ENCODE assay signal across 8 cellular contexts in genomic region chr1:175191654-175192053, GRCh38. TPM values are rescaled to one million over a fixed set of nuclear protein-coding genes. Genes with fewer than 3 reads are reported as not detected.
DNase-seq lines count a peak whose midpoint lies in the region; ATAC-seq and TF ChIP-seq lines count a peak whose summit lies in the region.

No MANE protein-coding gene starts in this region.

- POLR2A ChIA-PET in CD4-positive, alpha-beta T cell (lab: Charles Lee): interaction anchor here (0.6 to 7.2 kb wide), 13 partner anchors 9 to 725 kb away, joined by 3 to 98 read pairs (median 5); partner anchors contain the start of genes CACYBP and MRPS14
- POLR2A ChIA-PET in PC-3 (lab: Charles Lee; ENCODE audit: unreplicated experiment): interaction anchor here (0.6 to 1.0 kb wide), 4 partner anchors 22 to 168 kb away, joined by 3 to 7 read pairs (median 4); partner anchors contain the start of gene MRPS14
- POLR2A ChIA-PET in naive thymus-derived CD4-positive, alpha-beta T cell (lab: Charles Lee): interaction anchor here (0.8 to 5.4 kb wide), 7 partner anchors 9 to 225 kb away, joined by 3 to 42 read pairs (median 5); partner anchors contain the start of gene CACYBP

- H3K4me2 ChIP-seq in PC-3 (ENCODE audit: low read length): peak overlapping the region; percentile 74

- peak overlapping the region; percentile 89 for H3K9ac ChIP-seq in PC-3 (ENCODE audit: low read length)
- peak overlapping the region; percentile 48 for H3K9ac ChIP-seq in endodermal cell (ENCODE audit: extremely low read depth, low read length, poor library complexity, severe bottlenecking)

- peak overlapping the region; percentile 78 for H3K4me3 ChIP-seq in PC-3 (ENCODE audit: low read length)
- H3K4me3 ChIP-seq in endodermal cell (ENCODE audit: low read length): peak overlapping the region; percentile 94
- H3K4me3 ChIP-seq in naive thymus-derived CD4-positive, alpha-beta T cell (ENCODE audit: low read length): peak overlapping the region; percentile 90

- CTCF ChIA-PET in CD4-positive, alpha-beta T cell (lab: Charles Lee): interaction anchor here (0.7 to 1.0 kb wide), 2 partner anchors 11 to 40 kb away, joined by 3 to 4 read pairs; no protein-coding TSS in a partner anchor
- CTCF ChIA-PET in PC-3 (lab: Charles Lee): interaction anchor here (0.7 kb wide), 1 partner anchor 13 kb away, joined by 3 read pairs; no protein-coding TSS in a partner anchor
- CTCF ChIA-PET in naive thymus-derived CD4-positive, alpha-beta T cell (lab: Charles Lee): interaction anchor here (0.6 to 1.8 kb wide), 8 partner anchors 9 to 162 kb away, joined by 3 to 12 read pairs (median 4); no protein-coding TSS in a partner anchor

- H3F3A ChIP-seq in PC-3 (ENCODE audit: low read length, unreplicated experiment): peaks cover 4% of the 10 kb centered on the region

- peaks cover 29% of the 10 kb centered on the region for H3K36me3 Mint-ChIP-seq in CD4-positive, alpha-beta T cell (ENCODE audit: low read depth)
- no peaks in the 10 kb centered on the region for H3K36me3 Mint-ChIP-seq in endodermal cell (ENCODE audit: low read depth)
- H3K36me3 Mint-ChIP-seq in naive thymus-derived CD4-positive, alpha-beta T cell: peaks cover 4 to 47% (median 10%) of the 10 kb centered on the region in 5 donors

- H3K4me1 Mint-ChIP-seq in CD4-positive, alpha-beta T cell (ENCODE audit: low read depth): peaks cover 61% of the 10 kb centered on the region
- H3K4me1 Mint-ChIP-seq in endodermal cell: peaks cover 19% of the 10 kb centered on the region
- peaks cover 46 to 70% (median 58%) of the 10 kb centered on the region in 7 donors for H3K4me1 Mint-ChIP-seq in naive thymus-derived CD4-positive, alpha-beta T cell

- peaks cover 14% of the 10 kb centered on the region; the same call in 1 of the 2 replicates for H4K20me1 ChIP-seq in PC-3 (ENCODE audit: low read length)

- H3K79me2 ChIP-seq in PC-3 (ENCODE audit: low read length): peaks cover 20% of the 10 kb centered on the region

- no peaks in the 10 kb centered on the region for H3K9me3 ChIP-seq in CD4-positive, alpha-beta T cell (ENCODE audit: control insufficient read depth, low read length)
- H3K9me3 ChIP-seq in PC-3 (ENCODE audit: low read length) (no peaks in the 10 kb centered on the region), endodermal cell (ENCODE audit: control insufficient read depth, low read length) (no peaks in the 10 kb centered on the region)
- no peaks in the 10 kb centered on the region for H3K9me3 ChIP-seq in naive thymus-derived CD4-positive, alpha-beta T cell (ENCODE audit: control insufficient read depth in 2 of 3, low read length in 3 of 3)

- ATAC-seq in CD4-positive, alpha-beta T cell (ENCODE audit: poor library complexity): peak; percentile 47
- ATAC-seq in GM21619 (IDR thresholded peaks at IDR 0.05; ENCODE audit: unreplicated experiment) (peak; percentile 25), PC-3 (no peak)
- ATAC-seq in naive thymus-derived CD4-positive, alpha-beta T cell: peak; percentile 52

- peak overlapping the region; percentile 97 for H3K27ac Mint-ChIP-seq in CD4-positive, alpha-beta T cell
- H3K27ac Mint-ChIP-seq in endodermal cell: no peak overlapping the region
- peak overlapping the region; percentile 73 to 97 (median 92) for H3K27ac Mint-ChIP-seq in naive thymus-derived CD4-positive, alpha-beta T cell

- peak overlapping the region; percentile 60 for H3K27ac ChIP-seq in CD4-positive, alpha-beta T cell (ENCODE audit: low read depth, low read length)
- H3K27ac ChIP-seq in PC-3 (ENCODE audit: low read length) (peak overlapping the region; percentile 94; the same call in 1 of the 2 replicates), endodermal cell (ENCODE audit: low read depth, low read length) (no peak overlapping the region)
- H3K27ac ChIP-seq in naive thymus-derived CD4-positive, alpha-beta T cell (ENCODE audit: low read depth, low read length): peak overlapping the region; percentile 80

- no TSS peak for BruUV-seq in PC-3 (replicated peaks; lab: Mats Ljungman, UMichigan)

- H3K27me3 ChIP-seq in CD4-positive, alpha-beta T cell (ENCODE audit: control insufficient read depth, insufficient read depth, low read length): no peaks in the 10 kb centered on the region
- H3K27me3 ChIP-seq in PC-3 (ENCODE audit: low read length) (no peaks in the 10 kb centered on the region), endodermal cell (ENCODE audit: control insufficient read depth, insufficient read depth, low read length, poor library complexity, severe bottlenecking) (peaks cover 31% of the 10 kb centered on the region)
- H3K27me3 ChIP-seq in naive thymus-derived CD4-positive, alpha-beta T cell (ENCODE audit: control insufficient read depth in 2 of 2, insufficient read depth in 2 of 2, low read length in 2 of 2): no peaks in the 10 kb centered on the region

- peak in 2 of 10 experiments; percentile 11 to 40 for DNase-seq in CD4-positive, alpha-beta T cell
- DNase-seq in PC-3 (no peak), endodermal cell (no peak), activated gamma-delta T cell (lab: John Stamatoyannopoulos, UW) (no peak), AG08395 (ENCODE audit: low spot score) (no peak), cerebellar nuclear complex (lab: John Stamatoyannopoulos, UW) (no peak)
- DNase-seq in naive thymus-derived CD4-positive, alpha-beta T cell: peak in 7 of 9 donors; percentile 32 to 50 (median 43)

- H3K9me3 Mint-ChIP-seq in CD4-positive, alpha-beta T cell: no peaks in the 10 kb centered on the region
- H3K9me3 Mint-ChIP-seq in endodermal cell: no peaks in the 10 kb centered on the region
- no peaks in the 10 kb centered on the region for H3K9me3 Mint-ChIP-seq in naive thymus-derived CD4-positive, alpha-beta T cell

- no peaks in the 10 kb centered on the region for H3K9me2 ChIP-seq in PC-3 (replicated peaks; ENCODE audit: low read length)

- no peaks in the 10 kb centered on the region for H3K27me3 Mint-ChIP-seq in CD4-positive, alpha-beta T cell
- H3K27me3 Mint-ChIP-seq in endodermal cell (ENCODE audit: insufficient read depth): peaks cover 26% of the 10 kb centered on the region
- no peaks in the 10 kb centered on the region for H3K27me3 Mint-ChIP-seq in naive thymus-derived CD4-positive, alpha-beta T cell

- 46% methylated on average over 7 of the region's 7 CpGs; no CpG with 5 or more reads in 1 of the 2 experiments for WGBS in endodermal cell (ENCODE audit: insufficient coverage in 1 of 2, insufficient read length in 1 of 2), 2 experiments

- H3K4me1 ChIP-seq in PC-3 (ENCODE audit: insufficient read depth, low read length) (peaks cover 43% of the 10 kb centered on the region), endodermal cell (ENCODE audit: control insufficient read depth, insufficient read depth, low read length) (no peaks in the 10 kb centered on the region)
- peaks cover 47 to 49% of the 10 kb centered on the region in 2 donors for H3K4me1 ChIP-seq in naive thymus-derived CD4-positive, alpha-beta T cell (ENCODE audit: control insufficient read depth in 2 of 2, insufficient read depth in 2 of 2, low read length in 2 of 2)

- no peak for TF ChIP-seq CTCF in CD4-positive, alpha-beta T cell (IDR thresholded peaks at IDR 0.05)
- no peak for TF ChIP-seq CTCF in PC-3 (conservative IDR thresholded peaks at IDR 0.05; ENCODE audit: low read depth, low read length)
- no peak for TF ChIP-seq CTCF in endodermal cell (conservative IDR thresholded peaks at IDR 0.05)

- no peak overlapping the region for H2AFZ ChIP-seq in PC-3 (ENCODE audit: low read length)

- H3K36me3 ChIP-seq in PC-3 (ENCODE audit: low read depth, low read length) (no peaks in the 10 kb centered on the region), endodermal cell (ENCODE audit: control insufficient read depth, insufficient read depth, low read length) (peaks cover 3% of the 10 kb centered on the region)
- H3K36me3 ChIP-seq in naive thymus-derived CD4-positive, alpha-beta T cell (ENCODE audit: control insufficient read depth in 2 of 3, insufficient read depth in 3 of 3, low read length in 3 of 3): peaks cover 0 to 6% (median 0%) of the 10 kb centered on the region in 3 experiments

- H3K4me3 Mint-ChIP-seq in CD4-positive, alpha-beta T cell: peak overlapping the region; percentile 97
- H3K4me3 Mint-ChIP-seq in endodermal cell: peak overlapping the region; percentile 71
- H3K4me3 Mint-ChIP-seq in naive thymus-derived CD4-positive, alpha-beta T cell: peak overlapping the region; percentile 89 to 100 (median 97)

- intact Hi-C loops in CD4-positive, alpha-beta T cell (cut with DNase I, micrococcal nuclease): loop anchor here (5.0 kb wide), 3 partner anchors 34 to 159 kb away; no protein-coding TSS in a partner anchor
- intact Hi-C loops in PC-3 (cut with micrococcal nuclease): no loop called here
- intact Hi-C loops in naive thymus-derived CD4-positive, alpha-beta T cell (cut with micrococcal nuclease): loop anchor here (1.0 to 10.0 kb wide), 11 partner anchors 11 to 1324 kb away; partner anchors contain the start of genes ZBTB37 (in 2 of the 2), CACYBP (in 1 of the 2), COP1 (in 1 of the 2) and GAS5 (in 1 of the 2)

RNA-seq across cellular contexts. Expression of gene KIAA0040, which starts 0.9 kb away (rescaled TPM):
- 10 to 100 TPM; 13.5 to 14.5 TPM for total RNA-seq in CD4-positive, alpha-beta T cell
- total RNA-seq in PC-3 (2014; rRNA removed): 17.8 and 19.4 TPM in 2 replicates
- 10 to 100 TPM in 1 of 2 donors, 1 to 10 TPM in 1; 9.2 to 12.9 TPM for total RNA-seq in endodermal cell
- polyA plus RNA-seq in endodermal cell (2013, experiment 1 of 2): 4.9 TPM
- polyA plus RNA-seq in endodermal cell (2013, experiment 2 of 2): 4.3 TPM
- total RNA-seq in naive thymus-derived CD4-positive, alpha-beta T cell: 10 to 100 TPM; 21.7 to 88.1 (median 27.0) TPM
- 10 to 100 TPM; 31.7 to 33.0 TPM for polyA plus RNA-seq in naive thymus-derived CD4-positive, alpha-beta T cell

Comparison
In these comparisons a context has a peak if more than half of its experiments do, and no peak if none do; other contexts are left out.
1. DNase-seq: peak in naive thymus-derived CD4-positive, alpha-beta T cell (7 of 9); none in PC-3 (single experiment), endodermal cell (single experiment), activated gamma-delta T cell (single experiment), AG08395 (single experiment) and cerebellar nuclear complex (0 of 2).
2. Peak in every context shown above with its lines, with median percentiles within 50 percentile points of each other: H3K4me3 Mint-ChIP-seq and H3K4me3 ChIP-seq.